Comparison of ENCODE assay signal across 21 cellular contexts in genomic region chr4:67934628-67935027, GRCh38. TPM values are rescaled to one million over a fixed set of nuclear protein-coding genes. Genes with fewer than 3 reads are reported as not detected.
DNase-seq lines count a peak whose midpoint lies in the region; ATAC-seq, FAIRE-seq and TF ChIP-seq lines count a peak whose summit lies in the region.
"Had no signal": no experiment of that assay in that cellular context is flagged by ENCODE, and none has a peak within 500 bp of the region (broad histone marks: within the 10 kb centered on the region; RNA-seq: fewer than 3 reads in every experiment).

No MANE protein-coding gene starts in this region.

- H3K9me1 ChIP-seq in keratinocyte (ENCODE audit: control insufficient read depth, extremely low read depth, insufficient read depth, low read length): no peaks in the 10 kb centered on the region

- ATAC-seq in GM23338 (peak; percentile 75), RWPE2 (ENCODE audit: low read depth) (peak; percentile 36; the same call in 1 of the 3 replicates)
- ATAC-seq: effector memory CD8-positive, alpha-beta T cell; Panc1; pancreas had no signal

- H3K4me3 Mint-ChIP-seq in GM23338: no peak overlapping the region
- H3K4me3 Mint-ChIP-seq: activated naive CD8-positive, alpha-beta T cell; effector memory CD8-positive, alpha-beta T cell had no signal

- H2AFZ ChIP-seq in GM23338 (no peak overlapping the region), keratinocyte (ENCODE audit: control insufficient read depth, low read length) (no peak overlapping the region)

- H3K4me1 Mint-ChIP-seq in GM23338: peaks cover 15% of the 10 kb centered on the region

- intact Hi-C loops in cardiac septum (cut with DNase I) (no loop called here), testis (cut with DNase I; ENCODE audit: low total_unique reads) (no loop called here)

- H3K9me2 ChIP-seq in GM23338 (ENCODE audit: insufficient read depth): no peaks in the 10 kb centered on the region

- WGBS in testis, 2 donors: 48 to 49% methylated on average over 2 of the region's 2 CpGs

- H3K27ac Mint-ChIP-seq in GM23338: no peak overlapping the region
- H3K27ac Mint-ChIP-seq: activated naive CD8-positive, alpha-beta T cell; effector memory CD8-positive, alpha-beta T cell had no signal

- no peak for TF ChIP-seq POLR2A in testis (IDR thresholded peaks at IDR 0.05)

- H3K79me2 ChIP-seq in GM23338 (replicated peaks; ENCODE audit: insufficient read depth) (no peaks in the 10 kb centered on the region), keratinocyte (ENCODE audit: control insufficient read depth, insufficient read depth, low read length) (no peaks in the 10 kb centered on the region)

- dilution Hi-C loops in keratinocyte (cut with MboI; ENCODE audit: extremely low pct_ligation_motif_present, low sequenced_read_pairs): no loop called here

- H3K4me2 ChIP-seq in GM23338: no peak overlapping the region; the same call in 1 of the 2 replicates
- no peak overlapping the region for H3K4me2 ChIP-seq in keratinocyte (ENCODE audit: control insufficient read depth, extremely low read depth, insufficient read depth, low read depth, low read length)
- H3K4me2 ChIP-seq: smooth muscle cell had no signal

- no peaks in the 10 kb centered on the region for H3K9me3 ChIP-seq in RWPE2 (ENCODE audit: severe bottlenecking)
- H3K9me3 ChIP-seq in keratinocyte (ENCODE audit: control insufficient read depth, low read depth, low read length): no peaks in the 10 kb centered on the region
- no peaks in the 10 kb centered on the region for H3K9me3 ChIP-seq in testis
- H3K9me3 ChIP-seq: pancreas had no signal

- H3K4me3 ChIP-seq in GM23338 (no peak overlapping the region), RWPE2 (ENCODE audit: severe bottlenecking) (no peak overlapping the region), keratinocyte (ENCODE audit: control insufficient read depth in 2 of 3, extremely low read depth in 1 of 3, insufficient read depth in 2 of 3, low read depth in 1 of 3, low read length in 3 of 3) (no peak overlapping the region), testis (no peak overlapping the region)
- H3K4me3 ChIP-seq: pancreas, smooth muscle cell had no signal

- peak; percentile 35 for DNase-seq in GM23338 (ENCODE audit: low spot score)
- DNase-seq in NCI-H187 treated with DMSO at 0.1 percent for 48 hours (lab: John Stamatoyannopoulos, UW): peak; percentile 21
- no peak for DNase-seq in RWPE2 (ENCODE audit: low spot score)
- no peak for DNase-seq in keratinocyte (ENCODE audit: low read depth, low spot score)
- DNase-seq in SW 1271 (lab: John Stamatoyannopoulos, UW): no peak
- no peak for DNase-seq in cardiac septum (ENCODE audit: low spot score)
- no peak for DNase-seq in testis
- no peak for DNase-seq in NOMO-1 treated with dmso at 0.1 percent for 144 hours (lab: John Stamatoyannopoulos, UW; ENCODE audit: unreplicated experiment)
- DNase-seq: activated CD4-positive, alpha-beta T cell treated with anti-CD3 and anti-CD28 coated beads for 1 hour; DMS79; effector memory CD8-positive, alpha-beta T cell; Karpas-422; NCI-H2227 treated with DMSO at 0.1 percent for 48 hours; pancreas had no signal

- peaks cover 1% of the 10 kb centered on the region for H3K27me3 Mint-ChIP-seq in GM23338 (ENCODE audit: insufficient read depth, low read depth, poor library complexity)
- H3K27me3 Mint-ChIP-seq: activated naive CD8-positive, alpha-beta T cell; effector memory CD8-positive, alpha-beta T cell had no signal

- no peaks in the 10 kb centered on the region for H4K20me1 ChIP-seq in GM23338 (replicated peaks; ENCODE audit: insufficient read depth)
- no peaks in the 10 kb centered on the region for H4K20me1 ChIP-seq in keratinocyte (ENCODE audit: control insufficient read depth, extremely low read depth, insufficient read depth, low read length)

- H3K9me3 Mint-ChIP-seq in GM23338: no peaks in the 10 kb centered on the region; the same call in 2 of the 3 replicates

- peak; percentile 56 for FAIRE-seq in keratinocyte (lab: Jason Lieb, UNC)
- FAIRE-seq: frontal cortex, pancreas had no signal

- TF ChIP-seq CTCF in GM23338 (conservative IDR thresholded peaks at IDR 0.05; ENCODE audit: low read depth in 2 of 2) (no peak), RWPE2 (IDR thresholded peaks at IDR 0.05; ENCODE audit: poor library complexity, severe bottlenecking) (no peak), keratinocyte (optimal IDR thresholded peaks at IDR 0.05 in 1 of 3, IDR thresholded peaks at IDR 0.05 in 1 of 3, conservative IDR thresholded peaks at IDR 0.05 in 1 of 3; ENCODE audit: extremely low read depth in 1 of 3, insufficient read depth in 2 of 3, low read length in 3 of 3) (no peak), testis (IDR thresholded peaks at IDR 0.05) (no peak)

- H3K27me3 ChIP-seq in GM23338 (ENCODE audit: insufficient read depth) (no peaks in the 10 kb centered on the region), RWPE2 (ENCODE audit: insufficient read depth, poor library complexity, severe bottlenecking) (no peaks in the 10 kb centered on the region), keratinocyte (ENCODE audit: control insufficient read depth, extremely low read depth, insufficient read depth, low read length) (no peaks in the 10 kb centered on the region), testis (no peaks in the 10 kb centered on the region)
- H3K27me3 ChIP-seq: pancreas had no signal

- no peaks in the 10 kb centered on the region for H3K36me3 ChIP-seq in GM23338 (ENCODE audit: insufficient read depth)
- no peaks in the 10 kb centered on the region for H3K36me3 ChIP-seq in RWPE2 (ENCODE audit: low read depth)
- H3K36me3 ChIP-seq in keratinocyte (ENCODE audit: control insufficient read depth in 2 of 2, extremely low read depth in 1 of 2, insufficient read depth in 2 of 2, low read length in 2 of 2): no peaks in the 10 kb centered on the region
- no peaks in the 10 kb centered on the region for H3K36me3 ChIP-seq in testis (ENCODE audit: low read depth, missing control alignments)
- H3K36me3 ChIP-seq: pancreas had no signal

- H3K36me3 Mint-ChIP-seq in GM23338 (ENCODE audit: low read depth): no peaks in the 10 kb centered on the region
- H3K36me3 Mint-ChIP-seq: activated naive CD8-positive, alpha-beta T cell had no signal

- H3K4me1 ChIP-seq in GM23338 (ENCODE audit: insufficient read depth) (peaks cover 11% of the 10 kb centered on the region), RWPE2 (ENCODE audit: insufficient read depth, poor library complexity, severe bottlenecking) (peaks cover 16% of the 10 kb centered on the region), keratinocyte (ENCODE audit: control insufficient read depth, extremely low read depth, insufficient read depth, low read length) (peaks cover 18% of the 10 kb centered on the region), testis (no peaks in the 10 kb centered on the region)
- H3K4me1 ChIP-seq: pancreas had no signal

- H3K9ac ChIP-seq in keratinocyte (ENCODE audit: control insufficient read depth, extremely low read depth, insufficient read depth, low read length): no peak overlapping the region

- H3F3A ChIP-seq in GM23338 (replicated peaks; ENCODE audit: low read depth): no peaks in the 10 kb centered on the region

- H3K27ac ChIP-seq in GM23338 (ENCODE audit: low read depth) (no peak overlapping the region), RWPE2 (ENCODE audit: poor library complexity, severe bottlenecking) (no peak overlapping the region), keratinocyte (ENCODE audit: control insufficient read depth, insufficient read depth, low read length) (no peak overlapping the region), testis (no peak overlapping the region)
- H3K27ac ChIP-seq: pancreas had no signal

TF ChIP-seq in GM23338, 12 proteins besides CTCF, POLR2A, EP300 and RAD21 (continues in another document):
- TF ChIP-seq NANOG (IDR thresholded peaks at IDR 0.05; ENCODE audit: borderline replicate concordance): no peak
- no peak for TF ChIP-seq CREB1 (CRISPR knock-in tag; IDR thresholded peaks at IDR 0.05; ENCODE audit: low read depth)
- no peak for TF ChIP-seq EZH2 (IDR thresholded peaks at IDR 0.05; ENCODE audit: low read depth, unreplicated experiment)
- TF ChIP-seq ZNF331 (CRISPR knock-in tag; IDR thresholded peaks at IDR 0.05; ENCODE audit: low read depth): no peak
- no peak for TF ChIP-seq JUNB (IDR thresholded peaks at IDR 0.05; ENCODE audit: unreplicated experiment)
- no peak for TF ChIP-seq ZNF114 (CRISPR knock-in tag; IDR thresholded peaks at IDR 0.05)

RNA-seq across cellular contexts. Expression of gene TMPRSS11A, which starts 28.7 kb away (rescaled TPM):
- not detected in 2 replicates for total RNA-seq in GM23338 (2014; rRNA removed; shearing (Covaris generic))
- polyA plus RNA-seq in GM23338 (2016; fragmentation: Nextera tagmentation; extraction: Ambion mirVana) (0.16 TPM in 1 of 2 replicates, not detected in the other), keratinocyte (0.03 to 0.10 TPM in 2 of 3 replicates, not detected in the other), testis (ENCODE audit: insufficient read depth, low read depth, low replicate concordance) (0.70 TPM)
- polyA plus RNA-seq in keratinocyte (2011; ENCODE audit: low read depth): 0.44 TPM
- 0.03 TPM in 1 of 2 replicates, not detected in the other for polyA plus RNA-seq in keratinocyte (2011; cell fraction: cytosol; rRNA removed)
- polyA plus RNA-seq in keratinocyte (2011; cell fraction: nucleus; rRNA removed): 0.08 and 0.24 TPM in 2 replicates
- polyA plus RNA-seq in keratinocyte (2012; ENCODE audit: low replicate concordance): not detected in 2 replicates
- polyA minus RNA-seq in keratinocyte: not detected in 3 replicates
- not detected for polyA minus RNA-seq in keratinocyte (2011; cell fraction: cytosol; rRNA and poly(A)+ RNA removed)
- polyA minus RNA-seq in keratinocyte (2011; cell fraction: nucleus; rRNA and poly(A)+ RNA removed): not detected in 2 replicates
- total RNA-seq in cardiac septum (not detected), testis (under 1 TPM in 1 of 2 donors, not detected in 1; 0.06 TPM)
- total RNA-seq: frontal cortex; H4; kidney epithelial cell; pancreas; T-helper 1 cell treated with Interleukin-12 subunit alpha and Interleukin-12 subunit beta and Interleukin-4 antibody, amounts not matched to agents 30 ng/mL and 1 ng/mL, for 36 hours had no signal
- polyA plus RNA-seq: pancreas, smooth muscle cell had no signal

RNA-seq across cellular contexts. Expression of gene TMPRSS11D, which starts 50.8 kb away (rescaled TPM):
- total RNA-seq in GM23338 (2014; rRNA removed; shearing (Covaris generic)): not detected in 2 replicates
- polyA plus RNA-seq in GM23338 (2016; fragmentation: Nextera tagmentation; extraction: Ambion mirVana) (not detected in 2 replicates), keratinocyte (0.26 to 0.73 TPM (median 0.28 TPM) in 3 replicates), testis (ENCODE audit: insufficient read depth, low read depth, low replicate concordance) (0.26 TPM)
- not detected for polyA plus RNA-seq in keratinocyte (2011; ENCODE audit: low read depth)
- polyA plus RNA-seq in keratinocyte (2011; cell fraction: cytosol; rRNA removed): 0.12 and 0.45 TPM in 2 replicates
- 0.85 and 0.89 TPM in 2 replicates for polyA plus RNA-seq in keratinocyte (2011; cell fraction: nucleus; rRNA removed)
- polyA plus RNA-seq in keratinocyte (2012; ENCODE audit: low replicate concordance): 0.23 and 0.32 TPM in 2 replicates
- polyA minus RNA-seq in keratinocyte: 0.06 to 0.73 TPM in 2 of 3 replicates, not detected in the other
- polyA minus RNA-seq in keratinocyte (2011; cell fraction: cytosol; rRNA and poly(A)+ RNA removed): not detected
- polyA minus RNA-seq in keratinocyte (2011; cell fraction: nucleus; rRNA and poly(A)+ RNA removed): 1.1 and 1.5 TPM in 2 replicates
- total RNA-seq in cardiac septum (not detected), testis (under 1 TPM in 1 of 2 donors, not detected in 1; 0.19 TPM)
- total RNA-seq: frontal cortex; kidney epithelial cell; pancreas; smooth muscle cell; T-helper 1 cell treated with Interleukin-12 subunit alpha and Interleukin-12 subunit beta and Interleukin-4 antibody, amounts not matched to agents 30 ng/mL and 1 ng/mL, for 36 hours had no signal
- polyA plus RNA-seq: pancreas, smooth muscle cell had no signal

Comparison
In these comparisons a context has a peak if more than half of its experiments do, and no peak if none do; other contexts are left out.
1. DNase-seq: peak in GM23338 (single experiment) and NCI-H187 treated with DMSO at 0.1 percent for 48 hours (single experiment); none in RWPE2 (single experiment), keratinocyte (single experiment), SW 1271 (0 of 2), cardiac septum (single experiment), testis (single experiment) and NOMO-1 treated with dmso at 0.1 percent for 144 hours (single experiment).